ENCODE assay signal across 21 cellular contexts in the genomic region with DNA sequence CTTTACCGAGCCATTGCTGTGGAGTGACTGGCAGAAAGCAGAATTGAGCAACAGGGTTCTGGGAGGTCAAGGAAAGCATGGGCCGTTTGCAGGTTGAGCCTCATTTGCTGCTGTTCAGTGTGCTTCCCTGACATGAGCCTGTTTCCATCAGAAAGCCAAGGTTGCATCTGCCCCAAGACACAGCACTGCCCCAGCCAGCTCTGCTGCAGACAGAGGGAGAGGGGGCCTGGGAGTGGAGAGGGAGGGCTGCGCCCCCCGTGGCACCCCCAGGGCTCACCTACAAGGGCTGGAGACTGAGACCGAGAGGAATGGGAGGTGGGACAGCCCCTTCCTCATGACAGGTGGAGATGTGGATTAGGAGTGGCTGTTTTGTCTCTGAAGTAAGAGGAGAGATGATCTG.
DNase-seq lines count a peak whose midpoint lies in the region; ATAC-seq and TF ChIP-seq lines count a peak whose summit lies in the region.
"Had no signal": no experiment of that assay in that cellular context is flagged by ENCODE, and none has a peak within 500 bp of the region (broad histone marks: within the 10 kb centered on the region; RNA-seq: fewer than 3 reads in every experiment).

No MANE protein-coding gene starts in this region.

- POLR2A ChIA-PET in Caco-2 (lab: Charles Lee) = no interaction called here

- H3K9me3 ChIP-seq in Caco-2 = no peaks in the 10 kb centered on the region
- H3K9me3 ChIP-seq: MG63 had no signal

- H3K4me1 ChIP-seq in Caco-2 = no peaks in the 10 kb centered on the region

- H3K9me3 Mint-ChIP-seq in CD14-positive monocyte = peaks cover 0 to 2% (median 0%) of the 10 kb centered on the region in 7 donors
- H3K9me3 Mint-ChIP-seq in neural crest cell = no peaks in the 10 kb centered on the region
- H3K9me3 Mint-ChIP-seq in Caco-2 (ENCODE audit: unreplicated experiment) = no peaks in the 10 kb centered on the region
- H3K9me3 Mint-ChIP-seq: HFFc6, IgD-negative memory B cell had no signal

- no peaks in the 10 kb centered on the region for H3K27me3 ChIP-seq in Caco-2 (replicated peaks; ENCODE audit: control insufficient read depth, insufficient read depth, low read length)
- H3K27me3 ChIP-seq: MG63 had no signal

- H3K36me3 Mint-ChIP-seq in CD14-positive monocyte (peaks cover 38 to 88% of the 10 kb centered on the region in 2 donors), neural crest cell (ENCODE audit: low read depth) (no peaks in the 10 kb centered on the region), Caco-2 (ENCODE audit: insufficient read depth, unreplicated experiment) (no peaks in the 10 kb centered on the region)
- H3K36me3 Mint-ChIP-seq: IgD-negative memory B cell had no signal

- no TSS peak for BruUV-seq in Caco-2 (replicated peaks; lab: Mats Ljungman, UMichigan)

- CTCF ChIA-PET in Caco-2 (lab: Charles Lee) = no interaction called here

- ATAC-seq in GM21825 (IDR thresholded peaks at IDR 0.05; ENCODE audit: unreplicated experiment) (no peak), GM21528 (IDR thresholded peaks at IDR 0.05; ENCODE audit: low FRiP score, unreplicated experiment) (no peak)

- H3K4me1 Mint-ChIP-seq in CD14-positive monocyte (no peaks in the 10 kb centered on the region), neural crest cell (peaks cover 5% of the 10 kb centered on the region), Caco-2 (ENCODE audit: low read depth, unreplicated experiment) (no peaks in the 10 kb centered on the region)

- H3K36me3 ChIP-seq in Caco-2 (ENCODE audit: control insufficient read depth, insufficient read depth, low read length) = no peaks in the 10 kb centered on the region
- H3K36me3 ChIP-seq: MG63 had no signal

- H3K4me3 Mint-ChIP-seq in CD14-positive monocyte (no peak overlapping the region), neural crest cell (no peak overlapping the region), Caco-2 (ENCODE audit: unreplicated experiment) (no peak overlapping the region)
- H3K4me3 Mint-ChIP-seq: HFFc6, IgD-negative memory B cell had no signal

- H3K27ac Mint-ChIP-seq in CD14-positive monocyte (no peak overlapping the region), neural crest cell (ENCODE audit: unreplicated experiment) (peak overlapping the region; percentile 88), Caco-2 (ENCODE audit: unreplicated experiment) (no peak overlapping the region)
- H3K27ac Mint-ChIP-seq: HFFc6 had no signal

- TF ChIP-seq CTCF in CD14-positive monocyte (IDR thresholded peaks at IDR 0.05) = no peak
- no peak for TF ChIP-seq CTCF in coronary artery (IDR thresholded peaks at IDR 0.05)
- no peak for TF ChIP-seq CTCF in neural crest cell (conservative IDR thresholded peaks at IDR 0.05)
- no peak for TF ChIP-seq CTCF in Caco-2 (IDR thresholded peaks at IDR 0.05; ENCODE audit: insufficient read depth in 1 of 2, low read depth in 1 of 2, low read length in 1 of 2, severe bottlenecking in 1 of 2, unreplicated experiment in 1 of 2)

- peak; percentile 9 for DNase-seq in AG20443 (ENCODE audit: low spot score)
- DNase-seq in CD14-positive monocyte (ENCODE audit: low spot score) = peak; percentile 7
- DNase-seq in coronary artery (ENCODE audit: low spot score) = peak; percentile 46
- DNase-seq in neural crest cell (ENCODE audit: low read depth, low spot score) = no peak
- no peak for DNase-seq in Caco-2
- DNase-seq in UCSD-AML1 (lab: John Stamatoyannopoulos, UW; ENCODE audit: unreplicated experiment) = no peak
- DNase-seq: HFFc6, Kasumi-1, MG63, NCI-H1048, NCI-H1436 treated with DMSO at 0.1 percent for 48 hours, NCI-H2029, NCI-H345, NCI-H526, PC-9, SIG-M5 had no signal

- no peak overlapping the region for H3K4me3 ChIP-seq in coronary artery
- no peak overlapping the region for H3K4me3 ChIP-seq in Caco-2 (ENCODE audit: low read depth, low read length)
- H3K4me3 ChIP-seq: MG63, PC-9 had no signal

- intact Hi-C loops in CD14-positive monocyte (cut with micrococcal nuclease) (no loop called here), Caco-2 (cut with micrococcal nuclease; ENCODE audit: unreplicated experiment) (no loop called here)

- H3K27me3 Mint-ChIP-seq in CD14-positive monocyte (ENCODE audit: low read depth in 3 of 3) = peaks cover 0 to 4% (median 2%) of the 10 kb centered on the region in 3 donors
- H3K27me3 Mint-ChIP-seq in neural crest cell (ENCODE audit: low read depth) = no peaks in the 10 kb centered on the region
- H3K27me3 Mint-ChIP-seq in Caco-2 (ENCODE audit: insufficient read depth, unreplicated experiment) = no peaks in the 10 kb centered on the region

- no peak overlapping the region for H3K27ac ChIP-seq in coronary artery
- H3K27ac ChIP-seq: HL-60, PC-9, RWPE1 had no signal

Comparison
In these comparisons a context has a peak if more than half of its experiments do, and no peak if none do; other contexts are left out.
1. DNase-seq: peak in AG20443 (single experiment), CD14-positive monocyte (single experiment) and coronary artery (single experiment); none in neural crest cell (single experiment), Caco-2 (0 of 2) and UCSD-AML1 (single experiment).